18 cellular contexts compared by ENCODE assay signal in the genomic region with DNA sequence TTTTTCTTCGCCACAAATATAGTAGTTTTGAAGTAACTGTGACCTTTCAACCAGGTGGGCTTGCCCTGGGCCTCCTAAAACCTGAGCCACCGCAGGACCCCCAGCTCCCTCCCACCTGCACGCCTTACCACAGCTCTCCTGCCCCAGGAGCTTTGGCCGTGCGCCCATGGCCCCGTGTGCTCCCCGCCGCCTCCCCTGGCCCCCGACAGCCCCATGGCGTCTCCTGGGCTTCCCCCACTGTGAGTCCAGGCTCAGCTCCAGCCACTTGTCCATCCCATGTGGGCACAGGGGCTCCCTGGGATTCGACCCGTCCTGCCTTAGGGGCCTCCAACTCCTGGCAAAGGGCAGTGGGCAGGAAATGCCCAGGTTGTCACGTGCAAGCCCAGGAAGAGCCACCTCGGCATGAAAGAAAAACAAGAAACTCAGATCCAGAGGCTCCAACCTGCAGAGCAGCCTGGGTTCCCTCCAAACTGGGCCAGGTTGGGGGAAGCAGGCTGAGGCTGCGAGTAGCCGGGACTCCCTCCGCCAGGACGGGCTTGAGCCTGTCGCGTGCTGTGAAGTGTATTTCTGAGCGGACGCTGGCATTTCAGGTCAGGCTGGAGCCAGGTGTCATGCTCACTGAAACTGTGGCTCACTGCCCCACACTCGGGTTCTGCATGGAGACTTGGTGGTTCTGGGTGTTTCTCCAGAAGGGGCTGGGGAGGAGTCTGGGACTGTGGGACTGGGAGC. TPM values are rescaled to one million over a fixed set of nuclear protein-coding genes. Genes with fewer than 3 reads are reported as not detected.
DNase-seq lines count a peak whose midpoint lies in the region; ATAC-seq and TF ChIP-seq lines count a peak whose summit lies in the region.
"Had no signal": no experiment of that assay in that cellular context is flagged by ENCODE, and none has a peak within 500 bp of the region (broad histone marks: within the 10 kb centered on the region; RNA-seq: fewer than 3 reads in every experiment).

No MANE protein-coding gene starts in this region.

- ATAC-seq in gastroesophageal sphincter = no peak
- ATAC-seq: activated naive CD4-positive, alpha-beta T cell treated with anti-CD3 and anti-CD28 coated beads, Interleukin-2, amount 50 U/mL, for 72 hours; lower lobe of right lung; Panc1 had no signal

- peak; percentile 61 for DNase-seq in G401 (ENCODE audit: low spot score)
- no peak for DNase-seq in HK-2 (ENCODE audit: unreplicated experiment)
- DNase-seq in ascending aorta (ENCODE audit: low spot score in 2 of 2) = no peak
- no peak for DNase-seq in NCI-H1417 treated with DMSO at 0.1 percent for 48 hours (lab: John Stamatoyannopoulos, UW)
- DNase-seq: activated CD4-positive, CD25-positive, alpha-beta regulatory T cell treated with anti-CD3 and anti-CD28 coated beads, Interleukin-2, amount 50 U/mL, for 72 hours; activated CD8-positive, alpha-beta memory T cell treated with anti-CD3 and anti-CD28 coated beads for 24 hours; cortex of kidney; DMS79 treated with DMSO at 0.1 percent for 48 hours; lower lobe of right lung; NCI-H1105; occipital lobe; stimulated activated CD4-positive, alpha-beta T cell treated with anti-CD3 and anti-CD28 coated beads, Interleukin-15, amount 100 ng/mL, for 24 hours; testis had no signal

- 77 to 84% methylated on average over 10 to 15 of the region's 23 CpGs for WGBS in gastroesophageal sphincter (ENCODE audit: low coverage in 1 of 2), 2 donors

- no peak for TF ChIP-seq EP300 in gastroesophageal sphincter (IDR thresholded peaks at IDR 0.05)

- H3K4me1 ChIP-seq in gastroesophageal sphincter (peaks cover 0 to 82% (median 49%) of the 10 kb centered on the region in 3 donors), subcutaneous abdominal adipose tissue (ENCODE audit: control insufficient read depth in 5 of 5, insufficient read depth in 5 of 5, low read length in 5 of 5) (peaks cover 2 to 78% (median 66%) of the 10 kb centered on the region in 5 donors), ascending aorta (peaks cover 7 to 19% of the 10 kb centered on the region in 2 donors)

- in situ Hi-C loops in G401 (cut with HindIII; ENCODE audit: low sequenced_read_pairs) = no loop called here

- intact Hi-C loops in ascending aorta (cut with DNase I) = loop anchor here (5.0 kb wide), 1 partner anchor 92 kb away; no protein-coding TSS in a partner anchor

- peaks cover 0 to 32% of the 10 kb centered on the region in 2 donors for H3K36me3 ChIP-seq in gastroesophageal sphincter
- peaks cover 0 to 34% (median 17%) of the 10 kb centered on the region in 5 donors for H3K36me3 ChIP-seq in subcutaneous abdominal adipose tissue (ENCODE audit: control insufficient read depth in 5 of 5, insufficient read depth in 5 of 5, low read length in 5 of 5)
- H3K36me3 ChIP-seq in ascending aorta = peaks cover 0 to 5% of the 10 kb centered on the region in 2 donors

- no peak overlapping the region for H3K9ac ChIP-seq in subcutaneous abdominal adipose tissue (ENCODE audit: low read length in 5 of 5)

- H3K9me3 ChIP-seq in gastroesophageal sphincter (no peaks in the 10 kb centered on the region), subcutaneous abdominal adipose tissue (ENCODE audit: control insufficient read depth in 5 of 5, low read length in 5 of 5) (no peaks in the 10 kb centered on the region), ascending aorta (no peaks in the 10 kb centered on the region)
- H3K9me3 ChIP-seq: lower lobe of right lung, testis had no signal

- H3K27me3 ChIP-seq in gastroesophageal sphincter = no peaks in the 10 kb centered on the region
- H3K27me3 ChIP-seq in subcutaneous abdominal adipose tissue (ENCODE audit: control insufficient read depth in 5 of 5, insufficient read depth in 4 of 5, low read length in 5 of 5) = no peaks in the 10 kb centered on the region
- no peaks in the 10 kb centered on the region for H3K27me3 ChIP-seq in ascending aorta
- H3K27me3 ChIP-seq: testis had no signal

- no peak overlapping the region for H3K4me3 ChIP-seq in gastroesophageal sphincter
- no peak overlapping the region for H3K4me3 ChIP-seq in subcutaneous abdominal adipose tissue (ENCODE audit: low read depth in 1 of 5, low read length in 5 of 5)
- no peak overlapping the region for H3K4me3 ChIP-seq in ascending aorta
- H3K4me3 ChIP-seq: lower lobe of right lung, testis had no signal

- H3K27ac ChIP-seq in gastroesophageal sphincter (peak overlapping the region in 3 of 4 donors; percentile 79 to 82 (median 81)), subcutaneous abdominal adipose tissue (ENCODE audit: low read depth, low read length) (peak overlapping the region; percentile 57), ascending aorta (no peak overlapping the region)
- H3K27ac ChIP-seq: testis had no signal

- no peak for TF ChIP-seq POLR2A in gastroesophageal sphincter (IDR thresholded peaks at IDR 0.05)

- no peak for TF ChIP-seq CTCF in gastroesophageal sphincter (IDR thresholded peaks at IDR 0.05)
- no peak for TF ChIP-seq CTCF in ascending aorta (IDR thresholded peaks at IDR 0.05)

TF ChIP-seq in PFSK-1, 5 proteins besides CTCF, POLR2A, EP300 and RAD21:
- TF ChIP-seq TAF1 (IDR thresholded peaks at IDR 0.05; ENCODE audit: borderline replicate concordance, insufficient read depth, low read length) (no peak), SIN3A (IDR thresholded peaks at IDR 0.05; ENCODE audit: borderline replicate concordance, insufficient read depth, low read length) (no peak), POLR2AphosphoS5 (IDR thresholded peaks at IDR 0.05; ENCODE audit: low read depth, low read length) (0 out of 2 replicates have a peak, but pooled peaks have one; percentile 35)

RNA-seq across cellular contexts. Expression of gene LGALS3BP, which starts 5.8 kb away (rescaled TPM):
- 24.1 and 44.7 TPM in 2 replicates for total RNA-seq in G401 (2014; rRNA removed; shearing (Covaris generic))
- 723 TPM for polyA plus RNA-seq in PFSK-1 (2012; ENCODE audit: insufficient read length, low read depth)
- total RNA-seq in gastroesophageal sphincter = 100 to 1,000 TPM; 101 to 260 (median 166) TPM
- total RNA-seq in ascending aorta = 365 TPM

RNA-seq across cellular contexts. Expression of gene CANT1, which starts 35.6 kb away (rescaled TPM):
- total RNA-seq in G401 (2014; rRNA removed; shearing (Covaris generic)) = 66.1 and 80.1 TPM in 2 replicates
- polyA plus RNA-seq in PFSK-1 (2012; ENCODE audit: insufficient read length, low read depth) = 107 TPM
- total RNA-seq in gastroesophageal sphincter = 10 to 100 TPM; 11.2 to 30.1 (median 21.6) TPM
- 67.2 TPM for total RNA-seq in ascending aorta

RNA-seq across cellular contexts. Expression of gene TIMP2, which starts 48.8 kb away (rescaled TPM):
- total RNA-seq in G401 (2014; rRNA removed; shearing (Covaris generic)) = 32.4 and 37.5 TPM in 2 replicates
- 236 TPM for polyA plus RNA-seq in PFSK-1 (2012; ENCODE audit: insufficient read length, low read depth)
- total RNA-seq in gastroesophageal sphincter = 100 to 1,000 TPM; 172 to 315 (median 211) TPM
- 278 TPM for total RNA-seq in ascending aorta

RNA-seq across cellular contexts. Expression of gene C1QTNF1, which starts 50.0 kb away (rescaled TPM):
- not detected in 2 replicates for total RNA-seq in G401 (2014; rRNA removed; shearing (Covaris generic))
- not detected for polyA plus RNA-seq in PFSK-1 (2012; ENCODE audit: insufficient read length, low read depth)
- 10 to 100 TPM; 50.8 to 76.5 (median 72.3) TPM for total RNA-seq in gastroesophageal sphincter
- 435 TPM for total RNA-seq in ascending aorta
- total RNA-seq: activated naive CD4-positive, alpha-beta T cell treated with anti-CD3 and anti-CD28 coated beads, Interleukin-2, amount 50 U/mL, for 72 hours had no signal

Comparison
In these comparisons a context has a peak if more than half of its experiments do, and no peak if none do; other contexts are left out.
1. H3K27ac ChIP-seq: peak in gastroesophageal sphincter (3 of 4) and subcutaneous abdominal adipose tissue (single experiment); none in ascending aorta (0 of 2).